In the genomic region with DNA sequence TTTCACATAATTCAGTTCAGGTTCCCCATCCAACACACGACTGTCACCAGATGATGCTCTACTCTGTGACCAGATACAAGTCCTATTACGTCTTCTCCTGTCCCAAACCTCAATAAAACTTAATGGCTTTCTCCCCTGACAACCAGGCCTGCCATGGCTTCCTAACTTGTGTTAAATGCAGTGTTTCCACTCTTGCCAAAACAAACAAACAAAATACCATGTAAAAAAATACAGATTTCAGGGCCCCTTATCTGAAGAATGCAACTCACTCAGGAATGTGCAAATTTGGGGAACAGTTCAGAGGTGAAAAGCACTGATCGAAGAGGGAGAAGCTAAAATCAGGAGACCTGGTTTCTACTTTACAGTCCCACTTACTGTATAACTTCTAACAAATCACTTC, we compare ENCODE assay signal across 8 cellular contexts. TPM values are rescaled to one million over a fixed set of nuclear protein-coding genes. Genes with fewer than 3 reads are reported as not detected.
A peak's percentile ranks its signal among the peaks of the same experiment; 100 is the strongest.
DNase-seq lines count a peak whose midpoint lies in the region; ATAC-seq and TF ChIP-seq lines count a peak whose summit lies in the region.

No MANE protein-coding gene starts in this region.

- peaks cover 23% of the 10 kb centered on the region for H3K79me1 ChIP-seq in mesenchymal stem cell (replicated peaks; ENCODE audit: low read length, poor library complexity, severe bottlenecking)

- H3K23ac ChIP-seq in mesenchymal stem cell (ENCODE audit: low read length in 2 of 2), result no peak overlapping the region

- H3K4me3 ChIP-seq in right atrium auricular region (peak overlapping the region; percentile 51 to 71), body of pancreas (peak overlapping the region; percentile 33 to 64), mesenchymal stem cell (ENCODE audit: insufficient read depth in 1 of 2, low read depth in 1 of 2, low read length in 2 of 2) (peak overlapping the region in 1 of 2 experiments; percentile 92), aorta (ENCODE audit: low read length in 2 of 2) (peak overlapping the region; percentile 72 to 86)

- TF ChIP-seq CTCF in right atrium auricular region (IDR thresholded peaks at IDR 0.05), result no peak
- no peak for TF ChIP-seq CTCF in body of pancreas (IDR thresholded peaks at IDR 0.05)

- no peak overlapping the region for H2AFZ ChIP-seq in mesenchymal stem cell (ENCODE audit: low read depth, low read length)

- no peak overlapping the region for H4K91ac ChIP-seq in mesenchymal stem cell (ENCODE audit: low read length)

- H3K36me3 ChIP-seq in right atrium auricular region, result peaks cover 15% of the 10 kb centered on the region
- peaks cover 0 to 4% of the 10 kb centered on the region in 2 donors for H3K36me3 ChIP-seq in body of pancreas (replicated peaks in 1 of 2; ENCODE audit: insufficient read depth in 1 of 2, low read depth in 2 of 2)
- peaks cover 0 to 25% of the 10 kb centered on the region in 2 experiments for H3K36me3 ChIP-seq in mesenchymal stem cell (ENCODE audit: control insufficient read depth in 1 of 2, insufficient read depth in 2 of 2, low read depth in 1 of 2, low read length in 2 of 2)
- no peaks in the 10 kb centered on the region for H3K36me3 ChIP-seq in aorta (ENCODE audit: control insufficient read depth in 1 of 2, insufficient read depth in 2 of 2, low read length in 1 of 2)

- no peak overlapping the region for H3K18ac ChIP-seq in mesenchymal stem cell (ENCODE audit: low read depth in 1 of 2, low read length in 2 of 2)

- peak overlapping the region; percentile 97 for H3K9ac ChIP-seq in mesenchymal stem cell (ENCODE audit: low read length)

- H2BK5ac ChIP-seq in mesenchymal stem cell (ENCODE audit: low read depth, low read length, poor library complexity, severe bottlenecking), result no peak overlapping the region

- H2BK12ac ChIP-seq in mesenchymal stem cell (ENCODE audit: low read length in 2 of 2), result no peak overlapping the region

- intact Hi-C loops in Right ventricle myocardium superior (cut with DNase I) (no loop called here), body of pancreas (cut with DNase I) (no loop called here), aorta (cut with DNase I) (no loop called here)

- H4K8ac ChIP-seq in mesenchymal stem cell (ENCODE audit: low read length), result no peak overlapping the region

- H2BK15ac ChIP-seq in mesenchymal stem cell (ENCODE audit: low read depth, poor library complexity, severe bottlenecking), result no peak overlapping the region

- peaks cover 0 to 14% of the 10 kb centered on the region in 2 donors for H3K4me1 ChIP-seq in right atrium auricular region
- H3K4me1 ChIP-seq in body of pancreas, result peaks cover 16% of the 10 kb centered on the region
- peaks cover 3% of the 10 kb centered on the region for H3K4me1 ChIP-seq in mesenchymal stem cell (ENCODE audit: control insufficient read depth, insufficient read depth, low read depth, low read length)
- peaks cover 0 to 3% of the 10 kb centered on the region in 2 donors for H3K4me1 ChIP-seq in aorta (ENCODE audit: control insufficient read depth in 1 of 2, insufficient read depth in 2 of 2, low read length in 2 of 2)

- DNase-seq in right atrium auricular region (ENCODE audit: low spot score), result no peak
- no peak for DNase-seq in Right ventricle myocardium superior
- DNase-seq in body of pancreas, result no peak
- DNase-seq in mesenchymal stem cell, result peak; percentile 7
- DNase-seq in aorta, result no peak
- no peak for DNase-seq in NCI-H1092 (lab: John Stamatoyannopoulos, UW)
- DNase-seq in cerebellar nuclear complex (lab: John Stamatoyannopoulos, UW), result no peak
- DNase-seq in islet precursor cell, result no peak

- H3K4me2 ChIP-seq in mesenchymal stem cell (ENCODE audit: low read length, poor library complexity, severe bottlenecking), result peak overlapping the region; percentile 77

- 30 to 31% methylated on average over 3 of the region's 3 CpGs for WGBS in body of pancreas, 2 donors
- 19% methylated on average over 2 of the region's 3 CpGs for WGBS in mesenchymal stem cell
- WGBS in aorta, 2 donors, result 16 to 20% methylated on average over 3 of the region's 3 CpGs

- H3K27me3 ChIP-seq in right atrium auricular region (no peaks in the 10 kb centered on the region), body of pancreas (no peaks in the 10 kb centered on the region), mesenchymal stem cell (ENCODE audit: control insufficient read depth in 1 of 2, insufficient read depth in 1 of 2, low read length in 2 of 2) (no peaks in the 10 kb centered on the region), aorta (ENCODE audit: control insufficient read depth in 1 of 2, insufficient read depth in 2 of 2, low read length in 1 of 2) (no peaks in the 10 kb centered on the region)

- TF ChIP-seq POLR2A in body of pancreas (IDR thresholded peaks at IDR 0.05), result no peak

- no peak for ATAC-seq in Right ventricle myocardium superior (ENCODE audit: poor library complexity)
- ATAC-seq in body of pancreas, result no peak
- ATAC-seq in aorta (ENCODE audit: low FRiP score), result no peak

- H2BK120ac ChIP-seq in mesenchymal stem cell (ENCODE audit: low read depth, low read length), result no peak overlapping the region

- H3K14ac ChIP-seq in mesenchymal stem cell (ENCODE audit: low read length in 2 of 2), result no peak overlapping the region

- peak overlapping the region in 1 of 2 donors; percentile 65 for H3K27ac ChIP-seq in right atrium auricular region
- peak overlapping the region in 2 of 4 donors; percentile 49 to 53 for H3K27ac ChIP-seq in body of pancreas
- no peak overlapping the region for H3K27ac ChIP-seq in mesenchymal stem cell (ENCODE audit: low read length, poor library complexity, severe bottlenecking)
- H3K27ac ChIP-seq in aorta (ENCODE audit: low read depth in 1 of 2, low read length in 2 of 2), result peak overlapping the region in 1 of 2 donors; percentile 3

- H3K4ac ChIP-seq in mesenchymal stem cell (ENCODE audit: low read depth in 1 of 2, low read length in 2 of 2), result no peak overlapping the region

- H2AK5ac ChIP-seq in mesenchymal stem cell (ENCODE audit: low read length, severe bottlenecking), result no peak overlapping the region

- H3K9me3 ChIP-seq in right atrium auricular region (no peaks in the 10 kb centered on the region), body of pancreas (no peaks in the 10 kb centered on the region), mesenchymal stem cell (ENCODE audit: control insufficient read depth, low read length) (no peaks in the 10 kb centered on the region), aorta (ENCODE audit: control insufficient read depth, low read length) (no peaks in the 10 kb centered on the region)

RNA-seq across cellular contexts. Expression of gene NUF2, which starts 0.9 kb away (rescaled TPM):
- under 1 TPM; 0.20 to 0.74 TPM for total RNA-seq in right atrium auricular region
- 0.59 TPM for total RNA-seq in Right ventricle myocardium superior
- total RNA-seq in body of pancreas, result under 1 TPM in 1 of 2 donors, not detected in 1; 0.66 TPM
- 3.2 TPM for polyA plus RNA-seq in mesenchymal stem cell (2013, experiment 1 of 2)
- polyA plus RNA-seq in mesenchymal stem cell (2013, experiment 2 of 2), result 3.3 TPM
- 1 to 10 TPM in 1 of 2 donors, under 1 TPM in 1; 0.49 to 1.2 TPM for total RNA-seq in aorta
- polyA plus RNA-seq in aorta, result 1 to 10 TPM in 1 of 2 donors, under 1 TPM in 1; 0.51 to 2.4 TPM
